12 cellular contexts compared by ENCODE assay signal in the genomic region with DNA sequence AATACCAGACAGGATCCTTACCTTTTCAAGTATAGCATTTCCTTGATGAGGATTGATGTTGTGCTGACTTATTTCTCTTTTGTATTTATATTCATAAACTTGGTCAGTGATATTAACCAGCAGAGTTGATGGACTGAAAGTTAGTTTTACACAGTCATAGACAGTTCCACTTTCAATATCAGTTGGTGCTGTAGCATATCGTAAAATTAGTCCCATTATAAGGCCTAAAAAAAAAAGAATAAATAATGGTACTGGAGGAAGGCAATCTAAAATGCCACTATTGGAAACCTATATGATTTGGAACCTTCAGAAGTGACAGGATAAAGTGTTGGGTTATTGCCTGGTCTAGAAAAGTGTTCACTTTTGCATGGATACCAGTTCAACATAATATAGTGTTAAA. TPM values are rescaled to one million over a fixed set of nuclear protein-coding genes. Genes with fewer than 3 reads are reported as not detected.
DNase-seq lines count a peak whose midpoint lies in the region; ATAC-seq lines count a peak whose summit lies in the region.
"Had no signal": no experiment of that assay in that cellular context is flagged by ENCODE, and none has a peak within 500 bp of the region (broad histone marks: within the 10 kb centered on the region; RNA-seq: fewer than 3 reads in every experiment).

No MANE protein-coding gene starts in this region.

- H3K4me1 ChIP-seq in CD8-positive, alpha-beta memory T cell (ENCODE audit: insufficient read depth, low read length): peaks cover 3% of the 10 kb centered on the region

- H3K9me3 Mint-ChIP-seq in CD8-positive, alpha-beta memory T cell: no peaks in the 10 kb centered on the region
- H3K9me3 Mint-ChIP-seq: activated naive CD8-positive, alpha-beta T cell treated with anti-CD3 and anti-CD28 coated beads, Interleukin-2, amount 50 U/mL, for 24 hours; immature natural killer cell had no signal

- peak; percentile 80 for ATAC-seq in GM19372 (IDR thresholded peaks at IDR 0.05; ENCODE audit: low read depth, unreplicated experiment)
- peak; percentile 78 for ATAC-seq in HG02870 (IDR thresholded peaks at IDR 0.05; ENCODE audit: unreplicated experiment)
- peak; percentile 86 for ATAC-seq in HG03571 (IDR thresholded peaks at IDR 0.05; ENCODE audit: unreplicated experiment)

- H3K9me3 ChIP-seq in CD8-positive, alpha-beta memory T cell (ENCODE audit: low read length): no peaks in the 10 kb centered on the region

- peak overlapping the region in 2 of 8 donors; percentile 1 to 32 for H3K27ac Mint-ChIP-seq in CD8-positive, alpha-beta memory T cell
- H3K27ac Mint-ChIP-seq: activated naive CD8-positive, alpha-beta T cell treated with anti-CD3 and anti-CD28 coated beads, Interleukin-2, amount 50 U/mL, for 24 hours had no signal

- peak overlapping the region in 4 of 7 donors; percentile 19 to 48 (median 38) for H3K4me3 Mint-ChIP-seq in CD8-positive, alpha-beta memory T cell

- H3K4me1 Mint-ChIP-seq in CD8-positive, alpha-beta memory T cell: peaks cover 32 to 64% (median 37%) of the 10 kb centered on the region in 3 donors

- POLR2A ChIA-PET in CD8-positive, alpha-beta memory T cell (lab: Charles Lee): no interaction called here

- no peaks in the 10 kb centered on the region for H3K27me3 ChIP-seq in CD8-positive, alpha-beta memory T cell (ENCODE audit: insufficient read depth, low read length, poor library complexity, severe bottlenecking)

- no peak overlapping the region for H3K27ac ChIP-seq in CD8-positive, alpha-beta memory T cell (ENCODE audit: low read depth, low read length)
- H3K27ac ChIP-seq: RWPE1 had no signal

- CTCF ChIA-PET in CD8-positive, alpha-beta memory T cell (lab: Charles Lee): no interaction called here

- no peaks in the 10 kb centered on the region for H3K36me3 ChIP-seq in CD8-positive, alpha-beta memory T cell (ENCODE audit: insufficient read depth, low read length)

- H3K36me3 Mint-ChIP-seq in CD8-positive, alpha-beta memory T cell: peaks cover 0 to 23% (median 3%) of the 10 kb centered on the region in 3 donors

- no peak overlapping the region for H3K4me3 ChIP-seq in CD8-positive, alpha-beta memory T cell (ENCODE audit: low read length)

- peaks cover 0 to 2% of the 10 kb centered on the region in 2 donors for H3K27me3 Mint-ChIP-seq in CD8-positive, alpha-beta memory T cell
- H3K27me3 Mint-ChIP-seq: activated naive CD8-positive, alpha-beta T cell treated with anti-CD3 and anti-CD28 coated beads, Interleukin-2, amount 50 U/mL, for 24 hours had no signal

- no peak for DNase-seq in CD8-positive, alpha-beta memory T cell
- DNase-seq in NOMO-1 (lab: John Stamatoyannopoulos, UW; ENCODE audit: unreplicated experiment in 2 of 2) (no peak), NCI-H1092 (lab: John Stamatoyannopoulos, UW) (no peak), AML-193 (lab: John Stamatoyannopoulos, UW) (no peak)
- DNase-seq in stimulated activated CD4-positive, alpha-beta T cell treated with anti-CD3 and anti-CD28 coated beads, Interleukin-4, amount 100 ng/mL, for 4 hours: no peak
- DNase-seq: activated naive CD8-positive, alpha-beta T cell treated with anti-CD3 and anti-CD28 coated beads, Interleukin-2, amount 50 U/mL, for 24 hours; immature natural killer cell; NCI-H187 treated with DMSO at 0.1 percent for 48 hours had no signal

RNA-seq across cellular contexts. Expression of a gene that starts 16.3 kb away (rescaled TPM):
- total RNA-seq in CD8-positive, alpha-beta memory T cell: 1 to 10 TPM; 1.2 to 2.2 TPM
- polyA plus RNA-seq in CD8-positive, alpha-beta memory T cell: 18.0 TPM
